1 cellular context compared by ENCODE assay signal in genomic region chr14:44961730-44962572, GRCh38.
TF ChIP-seq lines count a peak whose summit lies in the region.

KLHL28 (minus strand) TSS chr14:44961947; CDS start chr14:44945928, 16,019 bp downstream.
TOGARAM1 (plus strand) TSS chr14:44962190; CDS start chr14:44962422, 232 bp downstream.

TF ChIP-seq in K562, 482 proteins besides CTCF, POLR2A, EP300 and RAD21 (continued from another document and continues in another):
- TF ChIP-seq PRDM10 (IDR thresholded peaks at IDR 0.05; ENCODE audit: partially characterized antibody) = peak; percentile 97
- TF ChIP-seq ELF2 (CRISPR knock-in tag; IDR thresholded peaks at IDR 0.05) = 0 out of 2 replicates have a peak, but pooled peaks have one; percentile 32
- no peak for TF ChIP-seq CC2D1A (IDR thresholded peaks at IDR 0.05)
- peak; percentile 95 for TF ChIP-seq GABPB1 (CRISPR knock-in tag; IDR thresholded peaks at IDR 0.05)
- TF ChIP-seq ZNF316 (IDR thresholded peaks at IDR 0.05) = no peak
- TF ChIP-seq ZNF717 (CRISPR knock-in tag; IDR thresholded peaks at IDR 0.05) = no peak
- no peak for TF ChIP-seq SRSF9 (IDR thresholded peaks at IDR 0.05; ENCODE audit: borderline replicate concordance, low read depth, low read length)
- peak; percentile 98 for TF ChIP-seq TOE1 (IDR thresholded peaks at IDR 0.05; ENCODE audit: borderline replicate concordance)
- no peak for TF ChIP-seq TOE1 (CRISPR knock-in tag; IDR thresholded peaks at IDR 0.05; ENCODE audit: borderline replicate concordance, low read depth)
- peak; percentile 55 to 91; a peak in 3 of 4 replicates for TF ChIP-seq SIN3A (IDR thresholded peaks at IDR 0.05; ENCODE audit: borderline replicate concordance in 2 of 2, control insufficient read depth in 1 of 2, low read depth in 2 of 2, low read length in 2 of 2)
- no peak for TF ChIP-seq TCF7L2 (IDR thresholded peaks at IDR 0.05; ENCODE audit: low read depth, low read length)
- TF ChIP-seq ZBTB9 (CRISPR knock-in tag; IDR thresholded peaks at IDR 0.05) = no peak
- TF ChIP-seq ZBTB11 (CRISPR knock-in tag; IDR thresholded peaks at IDR 0.05) = peak in 1 of 3 experiments; percentile 87; a peak in 3 of 6 replicates
- peak; percentile 33 to 39; a peak in 3 of 4 replicates for TF ChIP-seq NRF1 (conservative IDR thresholded peaks at IDR 0.05 in 1 of 2, IDR thresholded peaks at IDR 0.05 in 1 of 2)
- no peak for TF ChIP-seq FOXA3 (CRISPR knock-in tag; conservative IDR thresholded peaks at IDR 0.05 in 1 of 2, IDR thresholded peaks at IDR 0.05 in 1 of 2)
- peak; percentile 81 for TF ChIP-seq CREB3L1 (IDR thresholded peaks at IDR 0.05; ENCODE audit: borderline replicate concordance, low read depth)
- TF ChIP-seq NR2C2 (CRISPR knock-in tag; IDR thresholded peaks at IDR 0.05) = peak; percentile 98
- peak; percentile 100 for TF ChIP-seq NR2C2 (tag; IDR thresholded peaks at IDR 0.05)
- TF ChIP-seq HDAC1 (IDR thresholded peaks at IDR 0.05) = peak in 1 of 2 experiments; percentile 73; a peak in 2 of 4 replicates
- no peak for TF ChIP-seq DLX4 (CRISPR knock-in tag; IDR thresholded peaks at IDR 0.05)
- no peak for TF ChIP-seq ZNF449 (CRISPR knock-in tag; IDR thresholded peaks at IDR 0.05)
- TF ChIP-seq DPF2 (IDR thresholded peaks at IDR 0.05) = no peak
- peak; percentile 7 for TF ChIP-seq GTF2B (IDR thresholded peaks at IDR 0.05; ENCODE audit: extremely low read depth, insufficient read length)
- TF ChIP-seq EP400 (IDR thresholded peaks at IDR 0.05) = peak; percentile 82
- TF ChIP-seq CBFA2T2 (conservative IDR thresholded peaks at IDR 0.05) = peak; percentile 90
- no peak for TF ChIP-seq ZNF121 (CRISPR knock-in tag; conservative IDR thresholded peaks at IDR 0.05)
- TF ChIP-seq TFE3 (CRISPR knock-in tag; IDR thresholded peaks at IDR 0.05) = peak; percentile 98
- TF ChIP-seq RAD51 (IDR thresholded peaks at IDR 0.05; ENCODE audit: borderline replicate concordance, low read depth) = peak; percentile 98
- peak; percentile 93 for TF ChIP-seq RFX1 (IDR thresholded peaks at IDR 0.05)
- TF ChIP-seq TAF9B (IDR thresholded peaks at IDR 0.05; ENCODE audit: partially characterized antibody) = peak; percentile 34
- peak; percentile 73 for TF ChIP-seq MTA2 (IDR thresholded peaks at IDR 0.05; ENCODE audit: low read depth)
- TF ChIP-seq PML (IDR thresholded peaks at IDR 0.05; ENCODE audit: low read length) = 0 out of 2 replicates have a peak, but pooled peaks have one; percentile 40
- TF ChIP-seq TBP (optimal IDR thresholded peaks at IDR 0.05; ENCODE audit: low read depth, low read length) = peak; percentile 44
- peak; percentile 93 to 95 for TF ChIP-seq MNT (conservative IDR thresholded peaks at IDR 0.05)
- TF ChIP-seq ATF2 (CRISPR knock-in tag; IDR thresholded peaks at IDR 0.05) = no peak
- peak; percentile 89 for TF ChIP-seq ZNF143 (CRISPR knock-in tag; IDR thresholded peaks at IDR 0.05)
- TF ChIP-seq CBFA2T3 (IDR thresholded peaks at IDR 0.05) = no peak
- TF ChIP-seq USF1 (CRISPR knock-in tag; IDR thresholded peaks at IDR 0.05) = peak; percentile 97
- peak; percentile 79 for TF ChIP-seq POLR2B (IDR thresholded peaks at IDR 0.05; ENCODE audit: low read depth, partially characterized antibody)
- TF ChIP-seq MBD2 (IDR thresholded peaks at IDR 0.05; ENCODE audit: borderline replicate concordance, low read depth) = peak; percentile 70; the same call in 1 of the 2 replicates
- 0 out of 2 replicates have a peak, but pooled peaks have one; percentile 5 for TF ChIP-seq RB1 (IDR thresholded peaks at IDR 0.05; ENCODE audit: low read depth)
- TF ChIP-seq CXXC5 (CRISPR knock-in tag; IDR thresholded peaks at IDR 0.05) = peak; percentile 70
- peak; percentile 56 to 82; a peak in 3 of 4 replicates for TF ChIP-seq MAZ (CRISPR knock-in tag; conservative IDR thresholded peaks at IDR 0.05 in 1 of 2, IDR thresholded peaks at IDR 0.05 in 1 of 2)
- peak; percentile 17; the same call in 1 of the 2 replicates for TF ChIP-seq C11orf30 (IDR thresholded peaks at IDR 0.05; ENCODE audit: low read depth)
